ENCODE assay signal across 9 cellular contexts in genomic region chr4:77821775-77822174, GRCh38. TPM values are rescaled to one million over a fixed set of nuclear protein-coding genes. Genes with fewer than 3 reads are reported as not detected.
A peak's percentile ranks its signal among the peaks of the same experiment; 100 is the strongest.
DNase-seq lines count a peak whose midpoint lies in the region; ATAC-seq, FAIRE-seq and TF ChIP-seq lines count a peak whose summit lies in the region.
"Had no signal": no experiment of that assay in that cellular context is flagged by ENCODE, and none has a peak within 500 bp of the region (broad histone marks: within the 10 kb centered on the region; RNA-seq: fewer than 3 reads in every experiment).

No MANE protein-coding gene starts in this region.

- intact Hi-C loops in dorsolateral prefrontal cortex (cut with DNase I) = no loop called here

- TF ChIP-seq CTCF in dorsolateral prefrontal cortex (IDR thresholded peaks at IDR 0.05 in 54 of 56, conservative IDR thresholded peaks at IDR 0.05 in 2 of 56; ENCODE audit: low read depth in 1 of 56, partially characterized antibody in 56 of 56) (no peak), endothelial cell (IDR thresholded peaks at IDR 0.05; ENCODE audit: unreplicated experiment) (no peak)

- DNase-seq in GM18507 (ENCODE audit: extremely low spot score, insufficient read length, low read depth) (no peak), dorsolateral prefrontal cortex (no peak), endothelial cell (ENCODE audit: low spot score) (no peak), NCI-H345 (lab: John Stamatoyannopoulos, UW) (no peak), NCI-H2029 treated with DMSO at 0.1 percent for 48 hours (lab: John Stamatoyannopoulos, UW) (no peak)
- peak; percentile 24 to 44 for DNase-seq in stimulated activated CD4-positive, alpha-beta T cell treated with anti-CD3 and anti-CD28 coated beads, Interleukin-2, amount 100 ng/mL, for 24 hours
- DNase-seq: islet precursor cell had no signal

- peak overlapping the region; percentile 91 for H3K4me3 Mint-ChIP-seq in T-helper 1 cell treated with Interleukin-12 subunit alpha and Interleukin-12 subunit beta and Interleukin-4 antibody, amounts not matched to agents 30 μg/mL and 1 μg/mL, for 36 hours
- no peak overlapping the region for H3K4me3 Mint-ChIP-seq in endothelial cell (ENCODE audit: unreplicated experiment)

- peak overlapping the region in 22 of 59 donors; percentile 9 to 97 (median 91) for H3K4me3 ChIP-seq in dorsolateral prefrontal cortex

- H3K4me1 Mint-ChIP-seq in T-helper 1 cell treated with Interleukin-12 subunit alpha and Interleukin-12 subunit beta and Interleukin-4 antibody, amounts not matched to agents 30 μg/mL and 1 μg/mL, for 36 hours (ENCODE audit: low read depth) = peaks cover 32% of the 10 kb centered on the region
- H3K4me1 Mint-ChIP-seq in endothelial cell (ENCODE audit: unreplicated experiment) = peaks cover 26% of the 10 kb centered on the region

- H3K36me3 Mint-ChIP-seq in T-helper 1 cell treated with Interleukin-12 subunit alpha and Interleukin-12 subunit beta and Interleukin-4 antibody, amounts not matched to agents 30 μg/mL and 1 μg/mL, for 36 hours (ENCODE audit: low read depth) = peaks cover 13% of the 10 kb centered on the region
- H3K36me3 Mint-ChIP-seq in endothelial cell (ENCODE audit: low read depth, unreplicated experiment) = peaks cover 5% of the 10 kb centered on the region

- peak overlapping the region; percentile 100 for H3K27ac Mint-ChIP-seq in T-helper 1 cell treated with Interleukin-12 subunit alpha and Interleukin-12 subunit beta and Interleukin-4 antibody, amounts not matched to agents 30 μg/mL and 1 μg/mL, for 36 hours
- no peak overlapping the region for H3K27ac Mint-ChIP-seq in endothelial cell (ENCODE audit: unreplicated experiment)

- no peaks in the 10 kb centered on the region for H3K27me3 Mint-ChIP-seq in T-helper 1 cell treated with Interleukin-12 subunit alpha and Interleukin-12 subunit beta and Interleukin-4 antibody, amounts not matched to agents 30 μg/mL and 1 μg/mL, for 36 hours (ENCODE audit: low read depth)
- H3K27me3 Mint-ChIP-seq in endothelial cell (ENCODE audit: unreplicated experiment) = peaks cover 5% of the 10 kb centered on the region

- peak overlapping the region in 48 of 59 donors; percentile 5 to 100 (median 98) for H3K27ac ChIP-seq in dorsolateral prefrontal cortex

- peak; percentile 31 for FAIRE-seq in GM18507 (lab: Jason Lieb, UNC)

- no peak for ATAC-seq in esophagus mucosa

- H3K9me3 Mint-ChIP-seq in T-helper 1 cell treated with Interleukin-12 subunit alpha and Interleukin-12 subunit beta and Interleukin-4 antibody, amounts not matched to agents 30 μg/mL and 1 μg/mL, for 36 hours = no peaks in the 10 kb centered on the region
- no peaks in the 10 kb centered on the region for H3K9me3 Mint-ChIP-seq in endothelial cell (ENCODE audit: unreplicated experiment)

- H3K27me3 ChIP-seq in dorsolateral prefrontal cortex = no peaks in the 10 kb centered on the region

RNA-seq across cellular contexts. Expression of gene CNOT6L, which starts 2.6 kb away (rescaled TPM):
- total RNA-seq in dorsolateral prefrontal cortex = 10 to 100 TPM; 35.2 to 61.6 (median 47.7) TPM
- total RNA-seq in esophagus mucosa = 30.9 TPM
- 35.3 TPM for total RNA-seq in endothelial cell (ENCODE audit: unreplicated experiment)

RNA-seq across cellular contexts. Expression of gene MRPL1, which starts 40.9 kb away (rescaled TPM):
- total RNA-seq in dorsolateral prefrontal cortex = 10 to 100 TPM; 11.6 to 51.3 (median 28.4) TPM
- total RNA-seq in esophagus mucosa = 35.3 TPM
- 28.2 TPM for total RNA-seq in endothelial cell (ENCODE audit: unreplicated experiment)

Comparison
In these comparisons a context has a peak if more than half of its experiments do, and no peak if none do; other contexts are left out.
1. DNase-seq: peak in stimulated activated CD4-positive, alpha-beta T cell treated with anti-CD3 and anti-CD28 coated beads, Interleukin-2, amount 100 ng/mL, for 24 hours (2 of 2); none in GM18507 (single experiment), dorsolateral prefrontal cortex (0 of 10), endothelial cell (single experiment), NCI-H345 (single experiment) and NCI-H2029 treated with DMSO at 0.1 percent for 48 hours (single experiment).